Comparison of ENCODE assay signal across 1 cellular context in the genomic region with DNA sequence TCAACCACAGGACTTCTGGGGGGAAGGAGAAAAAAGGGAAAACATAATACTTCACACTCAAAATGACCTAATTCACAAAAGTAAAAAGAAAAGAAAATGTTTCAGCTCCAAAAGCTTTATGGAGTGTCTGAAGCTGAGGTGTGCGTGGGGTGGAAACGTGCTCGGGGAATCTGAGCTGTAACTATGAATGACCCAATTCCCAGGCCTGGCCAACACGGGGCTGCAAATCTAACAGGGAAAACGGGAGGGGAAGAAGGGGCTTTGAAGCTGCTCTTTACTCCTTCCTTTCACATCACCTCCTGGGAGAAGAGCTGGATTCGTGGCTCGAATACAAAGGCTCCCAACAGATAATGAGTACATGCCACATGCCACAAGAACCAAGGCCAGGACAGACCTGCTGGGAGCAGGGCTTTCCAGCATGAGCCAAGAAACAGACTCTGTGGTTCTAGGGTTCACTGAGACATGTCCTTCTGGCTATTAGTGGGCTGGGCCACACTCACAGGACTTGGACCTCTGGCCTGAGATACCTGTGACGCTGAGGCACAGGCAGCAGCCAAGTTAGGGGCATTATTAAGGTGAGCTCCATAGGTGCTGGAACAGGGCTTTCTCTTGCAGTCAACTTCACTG.
TF ChIP-seq lines count a peak whose summit lies in the region.

No MANE protein-coding gene starts in this region.

TF ChIP-seq in GM23338, 12 proteins besides CTCF, POLR2A, EP300 and RAD21 (continued from another document):
- TF ChIP-seq REST (IDR thresholded peaks at IDR 0.05; ENCODE audit: unreplicated experiment) (no peak), ZNF462 (CRISPR knock-in tag; IDR thresholded peaks at IDR 0.05) (no peak), EZH2 (IDR thresholded peaks at IDR 0.05; ENCODE audit: low read depth, unreplicated experiment) (no peak), CREB1 (CRISPR knock-in tag; IDR thresholded peaks at IDR 0.05; ENCODE audit: low read depth) (no peak)
